ENCODE assay signal across 14 cellular contexts in genomic region chr2:22340711-22341110, GRCh38.
A peak's percentile ranks its signal among the peaks of the same experiment; 100 is the strongest.
DNase-seq lines count a peak whose midpoint lies in the region; ATAC-seq lines count a peak whose summit lies in the region.
"Had no signal": no experiment of that assay in that cellular context is flagged by ENCODE, and none has a peak within 500 bp of the region (broad histone marks: within the 10 kb centered on the region; RNA-seq: fewer than 3 reads in every experiment).

No MANE protein-coding gene starts in this region.

- no peak for ATAC-seq in activated CD8-positive, alpha-beta T cell treated with anti-CD3 and anti-CD28 coated beads, Interleukin-2, amount 10 ng/mL, durations not matched to agents 7 days and 5 days
- ATAC-seq: CD8-positive, alpha-beta T cell had no signal

- no peaks in the 10 kb centered on the region for H3K9me3 Mint-ChIP-seq in activated CD8-positive, alpha-beta T cell treated with anti-CD3 and anti-CD28 coated beads, Interleukin-2, amount 10 ng/mL, durations not matched to agents 7 days and 5 days (ENCODE audit: insufficient read depth)
- peaks cover 11% of the 10 kb centered on the region for H3K9me3 Mint-ChIP-seq in activated T-cell treated with anti-CD3 and anti-CD28 coated beads, Interleukin-2, amount 50 U/mL, for 24 hours
- H3K9me3 Mint-ChIP-seq: CD4-positive, alpha-beta T cell had no signal

- H3K4me1 Mint-ChIP-seq in activated CD8-positive, alpha-beta T cell treated with anti-CD3 and anti-CD28 coated beads, Interleukin-2, amount 10 ng/mL, durations not matched to agents 7 days and 5 days (ENCODE audit: low read depth): no peaks in the 10 kb centered on the region
- H3K4me1 Mint-ChIP-seq in activated T-cell treated with anti-CD3 and anti-CD28 coated beads, Interleukin-2, amount 50 U/mL, for 24 hours (ENCODE audit: low read depth): no peaks in the 10 kb centered on the region

- peak; percentile 18 for DNase-seq in astrocyte of the hippocampus (ENCODE audit: low read depth, low spot score)
- DNase-seq in left kidney (ENCODE audit: low read depth, low spot score): peak; percentile 82
- DNase-seq in activated CD8-positive, alpha-beta T cell treated with anti-CD3 and anti-CD28 coated beads, Interleukin-2, amount 10 ng/mL, durations not matched to agents 7 days and 5 days: no peak
- DNase-seq in activated T-cell treated with anti-CD3 and anti-CD28 coated beads, Interleukin-2, amount 50 U/mL, for 24 hours: no peak
- no peak for DNase-seq in C1 segment of cervical spinal cord (lab: John Stamatoyannopoulos, UW)
- DNase-seq: 8988T; ACHN; BE2C; Caco-2; Calu3; CD4-positive, alpha-beta T cell; CD8-positive, alpha-beta T cell; DMS79 treated with DMSO at 0.1 percent for 48 hours; GF-D8 had no signal

- POLR2A ChIA-PET in activated CD8-positive, alpha-beta T cell treated with anti-CD3 and anti-CD28 coated beads, Interleukin-2, amount 10 ng/mL, durations not matched to agents 7 days and 5 days (lab: Charles Lee): no interaction called here

- no peaks in the 10 kb centered on the region for H3K36me3 Mint-ChIP-seq in activated CD8-positive, alpha-beta T cell treated with anti-CD3 and anti-CD28 coated beads, Interleukin-2, amount 10 ng/mL, durations not matched to agents 7 days and 5 days (ENCODE audit: low read depth)
- H3K36me3 Mint-ChIP-seq in activated T-cell treated with anti-CD3 and anti-CD28 coated beads, Interleukin-2, amount 50 U/mL, for 24 hours (ENCODE audit: low read depth): no peaks in the 10 kb centered on the region
- H3K36me3 Mint-ChIP-seq: CD8-positive, alpha-beta T cell had no signal

- no peaks in the 10 kb centered on the region for H3K27me3 Mint-ChIP-seq in activated CD8-positive, alpha-beta T cell treated with anti-CD3 and anti-CD28 coated beads, Interleukin-2, amount 10 ng/mL, durations not matched to agents 7 days and 5 days (ENCODE audit: low read depth)
- no peaks in the 10 kb centered on the region for H3K27me3 Mint-ChIP-seq in activated T-cell treated with anti-CD3 and anti-CD28 coated beads, Interleukin-2, amount 50 U/mL, for 24 hours
- H3K27me3 Mint-ChIP-seq: CD4-positive, alpha-beta T cell had no signal

- CTCF ChIA-PET in activated CD8-positive, alpha-beta T cell treated with anti-CD3 and anti-CD28 coated beads, Interleukin-2, amount 10 ng/mL, durations not matched to agents 7 days and 5 days (lab: Charles Lee): no interaction called here

- H3K27ac Mint-ChIP-seq in activated CD8-positive, alpha-beta T cell treated with anti-CD3 and anti-CD28 coated beads, Interleukin-2, amount 10 ng/mL, durations not matched to agents 7 days and 5 days: no peak overlapping the region
- H3K27ac Mint-ChIP-seq in activated T-cell treated with anti-CD3 and anti-CD28 coated beads, Interleukin-2, amount 50 U/mL, for 24 hours: no peak overlapping the region
- H3K27ac Mint-ChIP-seq: CD4-positive, alpha-beta T cell; CD8-positive, alpha-beta T cell had no signal

- H3K4me3 Mint-ChIP-seq in activated CD8-positive, alpha-beta T cell treated with anti-CD3 and anti-CD28 coated beads, Interleukin-2, amount 10 ng/mL, durations not matched to agents 7 days and 5 days: no peak overlapping the region
- H3K4me3 Mint-ChIP-seq in activated T-cell treated with anti-CD3 and anti-CD28 coated beads, Interleukin-2, amount 50 U/mL, for 24 hours: no peak overlapping the region
- H3K4me3 Mint-ChIP-seq: CD4-positive, alpha-beta T cell; CD8-positive, alpha-beta T cell had no signal

Comparison
In these comparisons a context has a peak if more than half of its experiments do, and no peak if none do; other contexts are left out.
1. DNase-seq: peak in astrocyte of the hippocampus (single experiment) and left kidney (single experiment); none in activated CD8-positive, alpha-beta T cell treated with anti-CD3 and anti-CD28 coated beads, Interleukin-2, amount 10 ng/mL, durations not matched to agents 7 days and 5 days (single experiment), activated T-cell treated with anti-CD3 and anti-CD28 coated beads, Interleukin-2, amount 50 U/mL, for 24 hours (single experiment) and C1 segment of cervical spinal cord (0 of 14).